In genomic region chr22:19143212-19143611, GRCh38 we compare ENCODE assay signal across 1 cellular context.
TF ChIP-seq lines count a peak whose summit lies in the region.

No MANE protein-coding gene starts in this region.

TF ChIP-seq in K562, 482 proteins besides CTCF, POLR2A, EP300 and RAD21:
- TF ChIP-seq TOE1 (IDR thresholded peaks at IDR 0.05; ENCODE audit: borderline replicate concordance) (no peak), TOE1 (CRISPR knock-in tag; IDR thresholded peaks at IDR 0.05; ENCODE audit: borderline replicate concordance, low read depth) (0 out of 2 replicates have a peak, but pooled peaks have one; percentile 52), MLX (CRISPR knock-in tag; conservative IDR thresholded peaks at IDR 0.05) (0 out of 4 replicates have a peak, but pooled peaks of 1 of the 2 experiments have one; percentile 38), ZNF217 (CRISPR knock-in tag; IDR thresholded peaks at IDR 0.05) (no peak), E2F5 (CRISPR knock-in tag; IDR thresholded peaks at IDR 0.05) (0 out of 2 replicates have a peak, but pooled peaks have one; percentile 70), ELF1 (tag; IDR thresholded peaks at IDR 0.05) (0 out of 2 replicates have a peak, but pooled peaks have one; percentile 36), CC2D1A (IDR thresholded peaks at IDR 0.05) (0 out of 2 replicates have a peak, but pooled peaks have one; percentile 11), MCM7 (IDR thresholded peaks at IDR 0.05) (no peak), RNF219 (CRISPR knock-in tag; IDR thresholded peaks at IDR 0.05) (peak; percentile 32; the same call in 1 of the 2 replicates), SMAD4 (CRISPR knock-in tag; conservative IDR thresholded peaks at IDR 0.05) (0 out of 2 replicates have a peak, but pooled peaks have one; percentile 31), LARP7 (IDR thresholded peaks at IDR 0.05) (0 out of 2 replicates have a peak, but pooled peaks have one; percentile 34)
- TF ChIP-seq, protein P1, sequence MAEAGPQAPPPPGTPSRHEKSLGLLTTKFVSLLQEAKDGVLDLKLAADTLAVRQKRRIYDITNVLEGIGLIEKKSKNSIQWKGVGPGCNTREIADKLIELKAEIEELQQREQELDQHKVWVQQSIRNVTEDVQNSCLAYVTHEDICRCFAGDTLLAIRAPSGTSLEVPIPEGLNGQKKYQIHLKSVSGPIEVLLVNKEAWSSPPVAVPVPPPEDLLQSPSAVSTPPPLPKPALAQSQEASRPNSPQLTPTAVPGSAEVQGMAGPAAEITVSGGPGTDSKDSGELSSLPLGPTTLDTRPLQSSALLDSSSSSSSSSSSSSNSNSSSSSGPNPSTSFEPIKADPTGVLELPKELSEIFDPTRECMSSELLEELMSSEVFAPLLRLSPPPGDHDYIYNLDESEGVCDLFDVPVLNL (CRISPR knock-in tag; IDR thresholded peaks at IDR 0.05; ENCODE audit: low read depth) = 0 out of 2 replicates have a peak, but pooled peaks have one; percentile 13
